In the genomic region with DNA sequence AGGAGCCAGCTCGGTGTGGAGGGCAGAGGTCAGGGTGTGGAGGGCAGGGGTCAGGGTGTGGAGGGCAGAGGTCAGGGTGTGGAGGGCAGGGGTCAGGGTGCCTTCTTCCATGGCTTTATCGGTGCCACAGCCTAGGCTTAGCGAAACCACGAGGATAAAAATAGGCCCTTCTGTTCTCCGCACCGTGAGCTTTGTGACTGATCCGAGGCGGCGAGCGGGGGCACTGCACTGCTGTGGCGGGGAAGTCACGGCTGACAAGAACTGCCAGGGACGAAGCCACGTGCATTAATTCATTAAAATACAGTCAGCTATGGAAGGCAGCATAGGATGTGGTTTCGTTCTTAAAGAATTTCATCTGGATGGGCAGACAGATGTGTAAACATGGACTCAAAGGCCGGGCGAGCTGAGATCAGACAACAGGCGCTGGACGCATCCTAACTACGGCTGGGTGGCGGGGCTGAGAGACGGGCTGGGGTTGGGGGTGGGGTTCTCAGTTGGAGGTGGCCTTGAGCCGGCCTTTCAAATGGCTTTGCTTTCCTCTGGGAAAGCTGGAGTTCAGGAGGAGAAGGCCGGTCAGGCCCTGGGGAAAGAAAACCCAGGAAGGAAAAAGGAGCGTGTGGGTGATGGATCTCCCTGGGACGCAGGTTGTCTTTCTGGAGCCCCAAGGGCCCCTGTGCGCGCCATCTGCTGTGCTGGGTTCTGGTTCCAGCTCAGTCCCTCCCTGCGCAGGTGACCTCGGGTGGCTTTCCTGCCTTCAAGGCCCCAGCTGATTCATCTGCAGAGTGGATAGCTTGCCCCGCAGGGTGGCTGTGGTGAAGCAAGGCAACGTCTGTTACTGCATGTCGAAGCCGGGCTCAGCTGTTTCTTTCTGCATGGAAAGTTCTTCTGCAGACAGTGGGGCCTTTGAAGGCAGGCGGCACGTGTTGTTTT, we compare ENCODE assay signal across 14 cellular contexts. TPM values are rescaled to one million over a fixed set of nuclear protein-coding genes. Genes with fewer than 3 reads are reported as not detected.
DNase-seq lines count a peak whose midpoint lies in the region; ATAC-seq, FAIRE-seq and TF ChIP-seq lines count a peak whose summit lies in the region.
"Had no signal": no experiment of that assay in that cellular context is flagged by ENCODE, and none has a peak within 500 bp of the region (broad histone marks: within the 10 kb centered on the region; RNA-seq: fewer than 3 reads in every experiment).

No MANE protein-coding gene starts in this region.

- H3K9me3 Mint-ChIP-seq in IgD-negative memory B cell (peaks cover 0 to 2% (median 0%) of the 10 kb centered on the region in 3 donors), brain (peaks cover 0 to 12% (median 2%) of the 10 kb centered on the region in 5 experiments)

- H3K27me3 Mint-ChIP-seq in IgD-negative memory B cell (peaks cover 3% of the 10 kb centered on the region), brain (no peaks in the 10 kb centered on the region)

- no peak for TF ChIP-seq CTCF in brain (conservative IDR thresholded peaks at IDR 0.05)

- FAIRE-seq in GM12892 (lab: Jason Lieb, UNC) = no peak
- FAIRE-seq: GM18507 had no signal

- peak overlapping the region in 1 of 4 donors; percentile 63 for H3K4me3 Mint-ChIP-seq in IgD-negative memory B cell
- no peak overlapping the region for H3K4me3 Mint-ChIP-seq in brain

- TF ChIP-seq POLR2A in GM12892 (IDR thresholded peaks at IDR 0.05; ENCODE audit: low read depth, low read length) = no peak

- peaks cover 4 to 11% (median 10%) of the 10 kb centered on the region in 3 donors for H3K4me1 Mint-ChIP-seq in IgD-negative memory B cell
- H3K4me1 Mint-ChIP-seq in brain = peaks cover 87% of the 10 kb centered on the region

- H3K36me3 Mint-ChIP-seq in IgD-negative memory B cell (peaks cover 7% of the 10 kb centered on the region), brain (no peaks in the 10 kb centered on the region)

- ATAC-seq in GM18867 (IDR thresholded peaks at IDR 0.05; ENCODE audit: unreplicated experiment) = no peak
- ATAC-seq: left colon had no signal

- H3K27ac Mint-ChIP-seq in IgD-negative memory B cell = peak overlapping the region in 2 of 3 donors; percentile 43 to 90
- peak overlapping the region; percentile 61 to 99 (median 88) for H3K27ac Mint-ChIP-seq in brain

- DNase-seq in COLO829 (ENCODE audit: low spot score) = peak; percentile 32
- DNase-seq in myocyte (ENCODE audit: low read depth) = peak; percentile 33
- DNase-seq in NCI-H446 (lab: John Stamatoyannopoulos, UW) = no peak
- DNase-seq in GM12892 (ENCODE audit: insufficient read length) = no peak
- no peak for DNase-seq in GM19240 (ENCODE audit: insufficient read length, low spot score)
- DNase-seq: activated CD4-positive, alpha-beta T cell treated with anti-CD3 and anti-CD28 coated beads, Interleukin-2, amount 50 U/mL, for 1 hour; COR-L47; left colon; NCI-H1105 treated with DMSO at 0.1 percent for 48 hours; sigmoid colon had no signal

RNA-seq across cellular contexts. Expression of a gene that starts 1.0 kb away (rescaled TPM):
- polyA plus RNA-seq in IgD-negative memory B cell (not detected), brain (ENCODE audit: insufficient read depth, low read depth, low replicate concordance) (not detected)
- not detected in 2 replicates for total RNA-seq in myocyte
- polyA plus RNA-seq in myocyte (2012) = not detected
- polyA plus RNA-seq in GM12892 (2012; ENCODE audit: missing spikeins) = not detected
- total RNA-seq: left colon, sigmoid colon had no signal
- polyA plus RNA-seq: sigmoid colon had no signal

RNA-seq across cellular contexts. Expression of a gene that starts 46.3 kb away (rescaled TPM):
- not detected for polyA plus RNA-seq in IgD-negative memory B cell
- polyA plus RNA-seq in brain (ENCODE audit: insufficient read depth, low read depth, low replicate concordance) = not detected
- not detected in 2 replicates for total RNA-seq in myocyte
- polyA plus RNA-seq in myocyte (2012) = not detected
- polyA plus RNA-seq in GM12892 (2012; ENCODE audit: missing spikeins) = not detected
- total RNA-seq: left colon had no signal
- polyA plus RNA-seq: sigmoid colon had no signal

Comparison
In these comparisons a context has a peak if more than half of its experiments do, and no peak if none do; other contexts are left out.
1. DNase-seq: peak in COLO829 (single experiment) and myocyte (single experiment); none in NCI-H446 (0 of 2), GM12892 (single experiment) and GM19240 (single experiment).